In the genomic region with DNA sequence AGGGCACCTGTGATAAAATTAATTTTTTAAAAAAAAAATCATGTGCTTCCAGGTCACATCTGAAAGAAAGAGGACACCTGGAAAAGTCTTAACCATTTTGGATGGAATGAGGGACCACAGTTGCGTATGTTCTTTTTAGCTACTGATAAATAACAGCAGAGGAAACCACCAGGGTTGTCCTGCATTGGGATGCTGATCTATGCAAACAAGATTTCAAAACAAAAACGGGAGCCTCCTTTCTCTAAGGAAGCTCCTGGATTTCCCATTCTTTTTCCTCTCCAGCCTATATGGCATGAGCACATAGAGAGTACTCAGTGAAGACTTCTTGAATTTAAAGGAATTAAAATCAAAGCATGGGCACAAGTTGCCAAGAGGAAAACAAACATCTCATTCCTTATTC, we compare ENCODE assay signal across 30 cellular contexts.
"Had no signal": no experiment of that assay in that cellular context is flagged by ENCODE, and none has a peak within 500 bp of the region (broad histone marks: within the 10 kb centered on the region; RNA-seq: fewer than 3 reads in every experiment).

No MANE protein-coding gene starts in this region.

- H3K4me3 Mint-ChIP-seq: activated naive CD4-positive, alpha-beta T cell treated with anti-CD3 and anti-CD28 coated beads for 36 hours; activated naive CD8-positive, alpha-beta T cell treated with anti-CD3 and anti-CD28 coated beads for 36 hours; activated T-helper 1 cell treated with anti-CD3 and anti-CD28 coated beads, Interleukin-12 subunit alpha, Interleukin-12 subunit beta, Interleukin-2, Interleukin-4 antibody, amounts not matched to agents 30 ng/mL and 10 ng/mL and 1 ng/mL, durations not matched to agents 14 hours and 24 hours and 36 hours; brain; effector memory CD8-positive, alpha-beta T cell; naive thymus-derived CD4-positive, alpha-beta T cell; neural crest cell; T-helper 1 cell treated with Interleukin-12 subunit alpha and Interleukin-12 subunit beta and Interleukin-4 antibody, amounts not matched to agents 30 μg/mL and 1 μg/mL, for 36 hours had no signal

- H3K4me3 ChIP-seq: adrenal gland, ascending aorta, psoas muscle, spleen, tibial nerve had no signal

- FAIRE-seq: islet of Langerhans, TTC549 had no signal

- H3K79me2 ChIP-seq: parathyroid adenoma had no signal

- ATAC-seq: activated CD4-positive, CD25-positive, alpha-beta regulatory T cell treated with anti-CD3 and anti-CD28 coated beads, Interleukin-2, amount 50 U/mL, for 24 hours; effector memory CD8-positive, alpha-beta T cell; naive thymus-derived CD4-positive, alpha-beta T cell; psoas muscle had no signal

- H3K9ac ChIP-seq: parathyroid adenoma had no signal

- DNase-seq: activated CD4-positive, alpha-beta T cell treated with anti-CD3 and anti-CD28 coated beads for 48 hours; activated CD4-positive, alpha-beta T cell treated with anti-CD3 and anti-CD28 coated beads, Interleukin-2, amount 50 U/mL, for 48 hours; activated CD8-positive, alpha-beta memory T cell treated with anti-CD3 and anti-CD28 coated beads for 24 hours; activated effector memory CD4-positive, alpha-beta T cell treated with anti-CD3 and anti-CD28 coated beads, Interleukin-2, amount 50 U/mL, for 16 hours; activated naive CD4-positive, alpha-beta T cell treated with anti-CD3 and anti-CD28 coated beads for 36 hours; activated naive CD8-positive, alpha-beta T cell treated with anti-CD3 and anti-CD28 coated beads for 36 hours; activated T-cell treated with anti-CD3 and anti-CD28 coated beads, Interleukin-2, amount 50 U/mL, for 1 hour; caudate nucleus; cortex of kidney; effector memory CD8-positive, alpha-beta T cell; foreskin fibroblast; midbrain; naive thymus-derived CD4-positive, alpha-beta T cell; occipital lobe; spleen; stimulated activated naive CD4-positive, alpha-beta T cell; T-helper 9 cell had no signal

- H3K36me3 ChIP-seq: adrenal gland, ascending aorta, spleen, tibial nerve had no signal

- H2AFZ ChIP-seq: parathyroid adenoma had no signal

- H3K27ac Mint-ChIP-seq: activated naive CD4-positive, alpha-beta T cell treated with anti-CD3 and anti-CD28 coated beads for 36 hours; activated naive CD8-positive, alpha-beta T cell treated with anti-CD3 and anti-CD28 coated beads for 36 hours; activated T-helper 1 cell treated with anti-CD3 and anti-CD28 coated beads, Interleukin-12 subunit alpha, Interleukin-12 subunit beta, Interleukin-2, Interleukin-4 antibody, amounts not matched to agents 30 ng/mL and 10 ng/mL and 1 ng/mL, durations not matched to agents 14 hours and 24 hours and 36 hours; brain; effector memory CD8-positive, alpha-beta T cell; naive thymus-derived CD4-positive, alpha-beta T cell; T-helper 1 cell treated with Interleukin-12 subunit alpha and Interleukin-12 subunit beta and Interleukin-4 antibody, amounts not matched to agents 30 μg/mL and 1 μg/mL, for 36 hours had no signal

- H3K9me3 ChIP-seq: adrenal gland, ascending aorta, psoas muscle, spleen, tibial nerve had no signal

- H3K4me1 ChIP-seq: parathyroid adenoma had no signal

- H3K9me3 Mint-ChIP-seq: activated naive CD4-positive, alpha-beta T cell treated with anti-CD3 and anti-CD28 coated beads for 36 hours; activated naive CD8-positive, alpha-beta T cell treated with anti-CD3 and anti-CD28 coated beads for 36 hours; activated T-helper 1 cell treated with anti-CD3 and anti-CD28 coated beads, Interleukin-12 subunit alpha, Interleukin-12 subunit beta, Interleukin-2, Interleukin-4 antibody, amounts not matched to agents 30 ng/mL and 10 ng/mL and 1 ng/mL, durations not matched to agents 14 hours and 24 hours and 36 hours; effector memory CD8-positive, alpha-beta T cell; naive thymus-derived CD4-positive, alpha-beta T cell; T-helper 1 cell treated with Interleukin-12 subunit alpha and Interleukin-12 subunit beta and Interleukin-4 antibody, amounts not matched to agents 30 μg/mL and 1 μg/mL, for 36 hours had no signal

- H3K27ac ChIP-seq: parathyroid adenoma, psoas muscle, VCaP had no signal

- H3K36me3 Mint-ChIP-seq: activated naive CD8-positive, alpha-beta T cell treated with anti-CD3 and anti-CD28 coated beads for 36 hours; brain; naive thymus-derived CD4-positive, alpha-beta T cell had no signal

- H3K27me3 ChIP-seq: ascending aorta, tibial nerve had no signal
